ENCODE assay signal across 15 cellular contexts in the genomic region with DNA sequence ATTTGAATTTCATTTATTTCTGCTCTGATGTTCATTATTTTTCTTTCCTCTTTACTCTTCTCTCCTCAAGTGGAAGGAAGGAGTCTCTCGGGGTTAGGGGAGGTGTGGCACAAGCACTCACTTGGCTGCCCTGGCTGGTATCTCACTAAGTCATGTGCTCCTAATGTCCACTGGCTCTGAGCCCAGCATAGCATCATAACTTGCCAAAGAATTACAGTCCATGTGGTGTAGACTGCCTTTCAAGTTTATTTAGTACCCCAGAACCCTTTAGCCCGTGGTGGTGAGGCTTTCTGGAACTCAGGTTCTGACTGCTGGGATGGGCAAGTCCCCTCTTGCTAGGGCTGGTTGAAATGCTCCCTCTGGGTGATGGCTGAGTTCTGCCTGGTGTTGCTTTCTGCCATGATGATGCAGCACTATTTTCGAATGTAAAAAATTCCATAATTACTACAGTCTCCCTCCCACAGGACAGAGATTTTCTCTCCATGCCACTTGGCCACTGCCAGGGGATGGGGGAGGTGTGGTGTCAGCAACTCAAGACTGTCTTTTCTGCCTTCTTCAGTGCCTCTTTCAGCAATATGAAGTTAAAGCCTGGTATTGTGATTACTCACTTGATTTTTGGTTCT. TPM values are rescaled to one million over a fixed set of nuclear protein-coding genes. Genes with fewer than 3 reads are reported as not detected.
DNase-seq lines count a peak whose midpoint lies in the region; TF ChIP-seq lines count a peak whose summit lies in the region.
"Had no signal": no experiment of that assay in that cellular context is flagged by ENCODE, and none has a peak within 500 bp of the region (broad histone marks: within the 10 kb centered on the region; RNA-seq: fewer than 3 reads in every experiment).

No MANE protein-coding gene starts in this region.

- no peak overlapping the region for H3K4me3 Mint-ChIP-seq in activated naive CD4-positive, alpha-beta T cell treated with anti-CD3 and anti-CD28 coated beads for 36 hours
- H3K4me3 Mint-ChIP-seq: CD8-positive, alpha-beta memory T cell had no signal

- intact Hi-C loops in colonic mucosa (cut with DNase I): no loop called here
- intact Hi-C loops in activated naive CD4-positive, alpha-beta T cell treated with anti-CD3 and anti-CD28 coated beads for 36 hours (cut with micrococcal nuclease): no loop called here

- H3K36me3 ChIP-seq in colonic mucosa (no peaks in the 10 kb centered on the region), neuronal stem cell (replicated peaks in 1 of 2; ENCODE audit: control insufficient read depth in 2 of 2, insufficient read depth in 2 of 2, low read length in 2 of 2) (peaks cover 3 to 70% of the 10 kb centered on the region in 2 donors)

- H4K8ac ChIP-seq in neuronal stem cell (ENCODE audit: low read depth, low read length): no peak overlapping the region

- no peak overlapping the region for H3K14ac ChIP-seq in neuronal stem cell (ENCODE audit: low read length)

- H3K9me3 Mint-ChIP-seq in activated naive CD4-positive, alpha-beta T cell treated with anti-CD3 and anti-CD28 coated beads for 36 hours: peaks cover 23% of the 10 kb centered on the region

- H3K18ac ChIP-seq in neuronal stem cell (ENCODE audit: low read length): no peak overlapping the region

- no CpG with 5 or more reads among the region's 3 CpGs for WGBS in neuronal stem cell (ENCODE audit: extremely low coverage in 2 of 2, insufficient read length in 2 of 2, insufficient replicate concordance in 1 of 2), 2 donors

- H3K4me1 ChIP-seq in colonic mucosa (no peaks in the 10 kb centered on the region), neuronal stem cell (ENCODE audit: control insufficient read depth in 2 of 2, insufficient read depth in 1 of 2, low read depth in 1 of 2, low read length in 2 of 2) (no peaks in the 10 kb centered on the region)
- H3K4me1 ChIP-seq: parathyroid adenoma had no signal

- H3K4ac ChIP-seq in neuronal stem cell (ENCODE audit: low read length): no peak overlapping the region

- no peak overlapping the region for H2BK15ac ChIP-seq in neuronal stem cell (ENCODE audit: low read length)

- no peak overlapping the region for H4K91ac ChIP-seq in neuronal stem cell (ENCODE audit: low read depth, low read length, poor library complexity)

- H3K79me1 ChIP-seq in neuronal stem cell (ENCODE audit: low read depth, low read length): peaks cover 1% of the 10 kb centered on the region

- H3K4me1 Mint-ChIP-seq in activated naive CD4-positive, alpha-beta T cell treated with anti-CD3 and anti-CD28 coated beads for 36 hours (ENCODE audit: low read depth): no peaks in the 10 kb centered on the region
- H3K4me1 Mint-ChIP-seq: CD8-positive, alpha-beta memory T cell had no signal

- H3K27ac Mint-ChIP-seq in activated naive CD4-positive, alpha-beta T cell treated with anti-CD3 and anti-CD28 coated beads for 36 hours: no peak overlapping the region
- H3K27ac Mint-ChIP-seq: activated naive CD4-positive, alpha-beta T cell treated with anti-CD3 and anti-CD28 coated beads, Interleukin-2, amount 50 U/mL, for 72 hours; CD8-positive, alpha-beta memory T cell had no signal

- H2AFZ ChIP-seq in neuronal stem cell (ENCODE audit: low read length): no peak overlapping the region
- H2AFZ ChIP-seq: parathyroid adenoma had no signal

- no peaks in the 10 kb centered on the region for H3K9me3 ChIP-seq in colonic mucosa
- H3K9me3 ChIP-seq in neuronal stem cell (replicated peaks in 1 of 2; ENCODE audit: control insufficient read depth in 2 of 2, insufficient read depth in 1 of 2, low read depth in 1 of 2, low read length in 2 of 2): peaks cover 5 to 27% of the 10 kb centered on the region in 2 donors

- no peak overlapping the region for H3K4me3 ChIP-seq in LNCaP clone FGC (ENCODE audit: low read depth, low read length)
- no peak overlapping the region for H3K4me3 ChIP-seq in colonic mucosa
- H3K4me3 ChIP-seq in neuronal stem cell (ENCODE audit: low read length in 2 of 2): peak overlapping the region in 1 of 2 donors; percentile 41
- H3K4me3 ChIP-seq: tibial nerve had no signal

- no peak overlapping the region for H2BK12ac ChIP-seq in neuronal stem cell (ENCODE audit: low read length)

- H3K27me3 ChIP-seq in colonic mucosa (no peaks in the 10 kb centered on the region), neuronal stem cell (ENCODE audit: control insufficient read depth in 3 of 3, insufficient read depth in 3 of 3, low read depth in 1 of 3, low read length in 3 of 3) (no peaks in the 10 kb centered on the region)
- H3K27me3 ChIP-seq: tibial nerve had no signal

- no peak overlapping the region for H3K27ac ChIP-seq in colonic mucosa
- H3K27ac ChIP-seq in neuronal stem cell (replicated peaks; ENCODE audit: low read length): no peak overlapping the region
- H3K27ac ChIP-seq: epithelial cell of prostate, parathyroid adenoma, tibial nerve had no signal

- peak; percentile 23 for DNase-seq in AG08395 (ENCODE audit: low spot score)
- peak; percentile 8 for DNase-seq in LNCaP clone FGC (ENCODE audit: low read depth)
- peak; percentile 26 for DNase-seq in colonic mucosa
- DNase-seq in mucosa of gallbladder (ENCODE audit: low spot score): peak; percentile 89
- no peak for DNase-seq in neuronal stem cell (ENCODE audit: low spot score)
- no peak for DNase-seq in hypothalamus (lab: John Stamatoyannopoulos, UW)
- no peak for DNase-seq in activated naive CD4-positive, alpha-beta T cell treated with anti-CD3 and anti-CD28 coated beads for 36 hours
- DNase-seq in NCI-H748 treated with DMSO at 0.1 percent for 48 hours (lab: John Stamatoyannopoulos, UW): no peak
- DNase-seq: activated CD4-positive, alpha-beta T cell treated with anti-CD3 and anti-CD28 coated beads, Interleukin-2, amount 50 U/mL, for 1 hour; CD8-positive, alpha-beta memory T cell; NCI-H2107 had no signal

- no peaks in the 10 kb centered on the region for H3K27me3 Mint-ChIP-seq in activated naive CD4-positive, alpha-beta T cell treated with anti-CD3 and anti-CD28 coated beads for 36 hours (ENCODE audit: low read depth)
- H3K27me3 Mint-ChIP-seq: CD8-positive, alpha-beta memory T cell had no signal

- H3K9ac ChIP-seq in colonic mucosa (ENCODE audit: low read depth in 2 of 2, low read length in 2 of 2) (no peak overlapping the region), neuronal stem cell (ENCODE audit: low read depth, low read length, poor library complexity) (no peak overlapping the region)
- H3K9ac ChIP-seq: parathyroid adenoma had no signal

- peaks cover 59% of the 10 kb centered on the region for H3K36me3 Mint-ChIP-seq in activated naive CD4-positive, alpha-beta T cell treated with anti-CD3 and anti-CD28 coated beads for 36 hours (ENCODE audit: low read depth)

- no peak for TF ChIP-seq CTCF in LNCaP clone FGC (IDR thresholded peaks at IDR 0.05; ENCODE audit: control insufficient read depth, extremely low read depth, insufficient read depth)
- no peak for TF ChIP-seq CTCF in colonic mucosa (IDR thresholded peaks at IDR 0.05)

- no peak overlapping the region for H2BK5ac ChIP-seq in neuronal stem cell (ENCODE audit: low read length)

- H3K4me2 ChIP-seq in neuronal stem cell (ENCODE audit: insufficient read depth, low read length, poor library complexity, severe bottlenecking): no peak overlapping the region

- CTCF ChIA-PET in activated naive CD4-positive, alpha-beta T cell treated with anti-CD3 and anti-CD28 coated beads for 36 hours (lab: Charles Lee): no interaction called here

- no peak overlapping the region for H2AK5ac ChIP-seq in neuronal stem cell (ENCODE audit: low read depth, low read length)

- H3K23ac ChIP-seq in neuronal stem cell (ENCODE audit: low read depth, low read length, poor library complexity): no peak overlapping the region

- no peak overlapping the region for H2BK120ac ChIP-seq in neuronal stem cell (ENCODE audit: low read depth, low read length)

RNA-seq across cellular contexts. Expression of gene SPAG16, which starts 22.2 kb away (rescaled TPM):
- 10 to 100 TPM; 18.6 to 25.5 TPM for total RNA-seq in colonic mucosa
- total RNA-seq in mucosa of gallbladder: 62.7 TPM
- polyA plus RNA-seq in neuronal stem cell (2013, experiment 1 of 2): 49.9 TPM
- polyA plus RNA-seq in neuronal stem cell (2013, experiment 2 of 2): 50.5 TPM
- 1 to 10 TPM; 8.4 to 8.8 TPM for total RNA-seq in activated naive CD4-positive, alpha-beta T cell treated with anti-CD3 and anti-CD28 coated beads for 36 hours

Comparison
In these comparisons a context has a peak if more than half of its experiments do, and no peak if none do; other contexts are left out.
1. DNase-seq: peak in AG08395 (single experiment), LNCaP clone FGC (single experiment), colonic mucosa (single experiment) and mucosa of gallbladder (single experiment); none in neuronal stem cell (single experiment), hypothalamus (0 of 51), activated naive CD4-positive, alpha-beta T cell treated with anti-CD3 and anti-CD28 coated beads for 36 hours (single experiment) and NCI-H748 treated with DMSO at 0.1 percent for 48 hours (single experiment).